In the genomic region with DNA sequence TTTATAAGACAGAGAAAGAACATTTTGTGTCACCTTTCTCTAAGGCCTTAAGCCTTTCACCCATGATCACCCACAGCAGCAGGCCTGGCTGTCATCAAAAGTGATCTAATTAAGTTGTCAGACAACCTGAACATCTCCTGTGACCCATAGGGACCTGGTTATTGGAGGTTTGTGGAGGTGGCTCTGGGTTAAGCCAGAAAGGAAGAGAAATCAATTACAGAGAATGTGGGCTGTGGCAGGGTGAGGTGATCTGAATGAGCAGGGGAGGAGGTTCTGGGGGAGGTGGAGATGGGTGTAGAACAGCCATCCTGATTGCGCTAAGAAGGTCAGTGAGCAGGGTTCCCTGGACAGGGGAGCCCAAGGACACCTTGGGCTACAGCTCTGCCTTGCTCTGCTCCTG, we compare ENCODE assay signal across 17 cellular contexts.
"Had no signal": no experiment of that assay in that cellular context is flagged by ENCODE, and none has a peak within 500 bp of the region (broad histone marks: within the 10 kb centered on the region; RNA-seq: fewer than 3 reads in every experiment).

No MANE protein-coding gene starts in this region.

- H3K36me3 Mint-ChIP-seq: memory B cell; naive B cell; natural killer cell treated with Interleukin-12 subunit alpha and Interleukin-12 subunit beta and Interleukin-15 and Interleukin-18, amount 100 ng/mL, for 72 hours; stimulated activated naive B cell treated with anti-CD40 and anti-IgM and Interleukin-4, amounts not matched to agents 10 μg/mL and 1 μg/mL and 100 μg/mL, for 72 hours had no signal

- ATAC-seq: left lobe of liver; mucosa of descending colon; right lobe of liver; stimulated activated naive B cell treated with anti-CD40 and anti-IgM and Interleukin-4, amounts not matched to agents 10 μg/mL and 1 μg/mL and 100 μg/mL, for 72 hours had no signal

- H3K27me3 Mint-ChIP-seq: memory B cell; naive B cell; natural killer cell treated with Interleukin-12 subunit alpha and Interleukin-12 subunit beta and Interleukin-15 and Interleukin-18, amount 100 ng/mL, for 72 hours had no signal

- H3K4me3 Mint-ChIP-seq: memory B cell; naive B cell; natural killer cell treated with Interleukin-12 subunit alpha and Interleukin-12 subunit beta and Interleukin-15 and Interleukin-18, amount 100 ng/mL, for 72 hours; stimulated activated naive B cell treated with anti-CD40 and anti-IgM and Interleukin-4, amounts not matched to agents 10 μg/mL and 1 μg/mL and 100 μg/mL, for 72 hours; stimulated activated naive CD8-positive, alpha-beta T cell treated with anti-CD3 and anti-CD28 coated beads, Interleukin-15, Interleukin-2, amounts not matched to agents 100 ng/mL and 50 ng/mL, for 24 hours had no signal

- H3K4me1 Mint-ChIP-seq: stimulated activated naive B cell treated with anti-CD40 and anti-IgM and Interleukin-4, amounts not matched to agents 10 μg/mL and 1 μg/mL and 100 μg/mL, for 72 hours had no signal

- H3K27ac Mint-ChIP-seq: memory B cell; natural killer cell treated with Interleukin-12 subunit alpha and Interleukin-12 subunit beta and Interleukin-15 and Interleukin-18, amount 100 ng/mL, for 72 hours; stimulated activated naive B cell treated with anti-CD40 and anti-IgM and Interleukin-4, amounts not matched to agents 10 μg/mL and 1 μg/mL and 100 μg/mL, for 72 hours; stimulated activated naive CD8-positive, alpha-beta T cell treated with anti-CD3 and anti-CD28 coated beads, Interleukin-15, Interleukin-2, amounts not matched to agents 100 ng/mL and 50 ng/mL, for 24 hours had no signal

- DNase-seq: dorsolateral prefrontal cortex; effector CD4-positive, alpha-beta T cell; mucosa of descending colon; naive B cell; nucleus accumbens; posterior cingulate gyrus; right lobe of liver; small intestine; stimulated activated CD4-positive, alpha-beta T cell treated with anti-CD3 and anti-CD28 coated beads, Interleukin-12 subunit alpha, Interleukin-12 subunit beta, amount 100 ng/mL, for 4 hours; stimulated activated CD4-positive, alpha-beta T cell treated with anti-CD3 and anti-CD28 coated beads, Interleukin-2, amount 100 ng/mL, for 24 hours; stimulated activated CD4-positive, alpha-beta T cell treated with anti-CD3 and anti-CD28 coated beads, Interleukin-4, amount 100 ng/mL, for 24 hours; stimulated activated naive B cell treated with anti-CD40 and anti-IgM and Interleukin-4, amounts not matched to agents 10 μg/mL and 1 μg/mL and 100 μg/mL, for 72 hours; upper lobe of left lung had no signal
